In genomic region chr17:75978938-75979704, GRCh38 we compare ENCODE assay signal across 1 cellular context.
A peak's percentile ranks its signal among the peaks of the same experiment; 100 is the strongest.
TF ChIP-seq lines count a peak whose summit lies in the region.

Gene ACOX1 (minus strand): TSS chr17:75979166. CDS start chr17:75979073, 93 bp downstream.
Gene TEN1 (plus strand): TSS chr17:75979240. CDS start chr17:75986193, 6,953 bp downstream.

TF ChIP-seq in HepG2, 621 proteins besides CTCF, POLR2A, EP300 and RAD21 (continued from another document and continues in another):
- TF ChIP-seq FOXA3 (CRISPR knock-in tag; IDR thresholded peaks at IDR 0.05) (peak; percentile 36), FOXP1 (IDR thresholded peaks at IDR 0.05) (no peak), FOXP1 (CRISPR knock-in tag; IDR thresholded peaks at IDR 0.05) (peak; percentile 44), ZNF563 (CRISPR knock-in tag; IDR thresholded peaks at IDR 0.05) (peak; percentile 45; the same call in 1 of the 2 replicates), ZNF552 (CRISPR knock-in tag; IDR thresholded peaks at IDR 0.05; ENCODE audit: borderline replicate concordance) (0 out of 2 replicates have a peak, but pooled peaks have one; percentile 10), ZBTB40 (IDR thresholded peaks at IDR 0.05) (no peak), ZBTB40 (CRISPR knock-in tag; IDR thresholded peaks at IDR 0.05) (peak; percentile 74; the same call in 1 of the 2 replicates), ZFP36L1 (CRISPR knock-in tag; IDR thresholded peaks at IDR 0.05) (peak; percentile 85; the same call in 1 of the 2 replicates), ZNF724P (CRISPR knock-in tag; IDR thresholded peaks at IDR 0.05; ENCODE audit: borderline replicate concordance) (peak; percentile 79; the same call in 1 of the 2 replicates), ZNF512B (CRISPR knock-in tag; IDR thresholded peaks at IDR 0.05; ENCODE audit: borderline replicate concordance) (no peak), ETV6 (CRISPR knock-in tag; conservative IDR thresholded peaks at IDR 0.05) (peak; percentile 82), TAF1 (CRISPR knock-in tag; IDR thresholded peaks at IDR 0.05) (peak; percentile 96), MZF1 (CRISPR knock-in tag; IDR thresholded peaks at IDR 0.05; ENCODE audit: borderline replicate concordance) (peak; percentile 92; the same call in 1 of the 2 replicates), POLR2AphosphoS5 (IDR thresholded peaks at IDR 0.05; ENCODE audit: low read depth, low read length) (peak; percentile 98), ZNF580 (CRISPR knock-in tag; IDR thresholded peaks at IDR 0.05; ENCODE audit: borderline replicate concordance, low read depth) (peak; percentile 85), MYNN (CRISPR knock-in tag; IDR thresholded peaks at IDR 0.05; ENCODE audit: low read depth) (no peak; the same call in none of the 2 replicates), PPARG (CRISPR knock-in tag; conservative IDR thresholded peaks at IDR 0.05) (peak; percentile 84), EHMT2 (IDR thresholded peaks at IDR 0.05; ENCODE audit: borderline replicate concordance, low read depth, low read length) (no peak), CREBL2 (CRISPR knock-in tag; IDR thresholded peaks at IDR 0.05; ENCODE audit: borderline replicate concordance) (peak; percentile 19; the same call in 1 of the 2 replicates), GPN1 (CRISPR knock-in tag; IDR thresholded peaks at IDR 0.05; ENCODE audit: borderline replicate concordance) (no peak), TSC22D2 (CRISPR knock-in tag; IDR thresholded peaks at IDR 0.05; ENCODE audit: borderline replicate concordance) (peak; percentile 83; the same call in 1 of the 2 replicates), ZKSCAN5 (CRISPR knock-in tag; IDR thresholded peaks at IDR 0.05) (no peak; the same call in 1 of the 2 replicates), TEAD3 (CRISPR knock-in tag; optimal IDR thresholded peaks at IDR 0.05; ENCODE audit: borderline replicate concordance) (peak; percentile 39), HNRNPK (IDR thresholded peaks at IDR 0.05; ENCODE audit: low read depth, low read length, poor library complexity, severe bottlenecking) (peak; percentile 48), ZNF678 (CRISPR knock-in tag; IDR thresholded peaks at IDR 0.05) (peak; percentile 91), BATF2 (CRISPR knock-in tag; IDR thresholded peaks at IDR 0.05) (peak; percentile 92; the same call in 1 of the 2 replicates), ZNF276 (CRISPR knock-in tag; IDR thresholded peaks at IDR 0.05; ENCODE audit: low read depth) (no peak; the same call in 1 of the 2 replicates), ZNF503 (CRISPR knock-in tag; IDR thresholded peaks at IDR 0.05) (peak; percentile 77; the same call in 1 of the 2 replicates), ZNF253 (CRISPR knock-in tag; IDR thresholded peaks at IDR 0.05; ENCODE audit: borderline replicate concordance) (no peak; the same call in 1 of the 2 replicates), ZNF616 (CRISPR knock-in tag; IDR thresholded peaks at IDR 0.05; ENCODE audit: low read depth) (no peak; the same call in 1 of the 2 replicates), ZNF609 (CRISPR knock-in tag; IDR thresholded peaks at IDR 0.05; ENCODE audit: borderline replicate concordance) (peak; percentile 76)
